ENCODE assay signal across 21 cellular contexts in the genomic region with DNA sequence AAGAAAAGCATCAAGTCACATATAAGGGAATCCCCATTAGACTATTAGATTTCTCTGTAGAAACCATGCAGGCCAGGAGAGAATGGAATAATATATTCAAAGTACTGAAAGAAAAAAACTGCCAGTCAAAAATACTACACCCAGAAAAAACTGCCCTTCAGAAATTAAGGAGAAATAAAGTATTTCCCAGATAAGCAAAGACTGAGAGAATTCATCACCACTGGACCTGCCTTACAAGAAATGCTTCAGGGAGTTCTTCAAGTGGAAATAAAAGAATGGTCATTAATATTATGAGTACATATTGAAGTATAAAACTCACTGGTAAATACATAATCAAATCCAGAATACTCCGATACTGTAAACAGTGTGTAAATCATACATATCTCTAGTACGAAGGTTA. TPM values are rescaled to one million over a fixed set of nuclear protein-coding genes. Genes with fewer than 3 reads are reported as not detected.
DNase-seq lines count a peak whose midpoint lies in the region; ATAC-seq, FAIRE-seq and TF ChIP-seq lines count a peak whose summit lies in the region.
"Had no signal": no experiment of that assay in that cellular context is flagged by ENCODE, and none has a peak within 500 bp of the region (broad histone marks: within the 10 kb centered on the region; RNA-seq: fewer than 3 reads in every experiment).

No MANE protein-coding gene starts in this region.

- H4K20me1 ChIP-seq in HepG2 (ENCODE audit: insufficient read depth, low read length) = no peaks in the 10 kb centered on the region

- no peak overlapping the region for H3K4me3 Mint-ChIP-seq in activated CD8-positive, alpha-beta T cell treated with anti-CD3 and anti-CD28 coated beads for 36 hours
- H3K4me3 Mint-ChIP-seq in activated CD8-positive, alpha-beta T cell treated with anti-CD3 and anti-CD28 coated beads, Interleukin-2, amount 10 ng/mL, durations not matched to agents 7 days and 5 days = no peak overlapping the region
- H3K4me3 Mint-ChIP-seq in activated T-helper 17 cell treated with anti-CD3 and anti-CD28 coated beads, Interleukin-2, amount 50 U/mL, for 72 hours = no peak overlapping the region
- no peak overlapping the region for H3K4me3 Mint-ChIP-seq in stimulated activated effector memory CD8-positive, alpha-beta T cell treated with anti-CD3 and anti-CD28 coated beads, Interleukin-12 subunit alpha, Interleukin-12 subunit beta, amount 100 ng/mL, for 72 hours
- H3K4me3 Mint-ChIP-seq: CD4-positive, CD25-positive, alpha-beta regulatory T cell; CD8-positive, alpha-beta memory T cell had no signal

- H3K36me3 Mint-ChIP-seq in activated CD8-positive, alpha-beta T cell treated with anti-CD3 and anti-CD28 coated beads for 36 hours (ENCODE audit: low read depth) = peaks cover 89% of the 10 kb centered on the region
- H3K36me3 Mint-ChIP-seq in activated CD8-positive, alpha-beta T cell treated with anti-CD3 and anti-CD28 coated beads, Interleukin-2, amount 10 ng/mL, durations not matched to agents 7 days and 5 days (ENCODE audit: low read depth) = peaks cover 79% of the 10 kb centered on the region
- H3K36me3 Mint-ChIP-seq in activated T-helper 17 cell treated with anti-CD3 and anti-CD28 coated beads, Interleukin-2, amount 50 U/mL, for 72 hours (ENCODE audit: low read depth) = peaks cover 23% of the 10 kb centered on the region
- no peaks in the 10 kb centered on the region for H3K36me3 Mint-ChIP-seq in stimulated activated effector memory CD8-positive, alpha-beta T cell treated with anti-CD3 and anti-CD28 coated beads, Interleukin-12 subunit alpha, Interleukin-12 subunit beta, amount 100 ng/mL, for 72 hours

- H3K4me1 Mint-ChIP-seq in activated CD8-positive, alpha-beta T cell treated with anti-CD3 and anti-CD28 coated beads for 36 hours (ENCODE audit: low read depth) = peaks cover 77% of the 10 kb centered on the region
- H3K4me1 Mint-ChIP-seq in activated CD8-positive, alpha-beta T cell treated with anti-CD3 and anti-CD28 coated beads, Interleukin-2, amount 10 ng/mL, durations not matched to agents 7 days and 5 days (ENCODE audit: low read depth) = peaks cover 46% of the 10 kb centered on the region
- peaks cover 21% of the 10 kb centered on the region for H3K4me1 Mint-ChIP-seq in activated T-helper 17 cell treated with anti-CD3 and anti-CD28 coated beads, Interleukin-2, amount 50 U/mL, for 72 hours
- H3K4me1 Mint-ChIP-seq in stimulated activated effector memory CD8-positive, alpha-beta T cell treated with anti-CD3 and anti-CD28 coated beads, Interleukin-12 subunit alpha, Interleukin-12 subunit beta, amount 100 ng/mL, for 72 hours = peaks cover 25% of the 10 kb centered on the region

- peak overlapping the region; percentile 65 for H3K27ac Mint-ChIP-seq in activated CD8-positive, alpha-beta T cell treated with anti-CD3 and anti-CD28 coated beads for 36 hours
- H3K27ac Mint-ChIP-seq in activated CD8-positive, alpha-beta T cell treated with anti-CD3 and anti-CD28 coated beads, Interleukin-2, amount 10 ng/mL, durations not matched to agents 7 days and 5 days = no peak overlapping the region
- peak overlapping the region; percentile 36 for H3K27ac Mint-ChIP-seq in activated T-helper 17 cell treated with anti-CD3 and anti-CD28 coated beads, Interleukin-2, amount 50 U/mL, for 72 hours
- H3K27ac Mint-ChIP-seq in stimulated activated effector memory CD8-positive, alpha-beta T cell treated with anti-CD3 and anti-CD28 coated beads, Interleukin-12 subunit alpha, Interleukin-12 subunit beta, amount 100 ng/mL, for 72 hours = peak overlapping the region; percentile 30
- H3K27ac Mint-ChIP-seq: CD4-positive, CD25-positive, alpha-beta regulatory T cell had no signal

- CTCF ChIA-PET in activated CD8-positive, alpha-beta T cell treated with anti-CD3 and anti-CD28 coated beads for 36 hours (lab: Charles Lee) = interaction anchor here (1.0 to 2.6 kb wide), 4 partner anchors 10 to 20 kb away, joined by 3 to 7 read pairs (median 4); no protein-coding TSS in a partner anchor
- CTCF ChIA-PET in activated CD8-positive, alpha-beta T cell treated with anti-CD3 and anti-CD28 coated beads, Interleukin-2, amount 10 ng/mL, durations not matched to agents 7 days and 5 days (lab: Charles Lee) = interaction anchor here (0.7 to 1.6 kb wide), 3 partner anchors 8 to 256 kb away, joined by 3 to 4 read pairs (median 4); no protein-coding TSS in a partner anchor
- CTCF ChIA-PET in HepG2 (lab: Yijun Ruan, JAX; ENCODE audit: low intra/inter-chr PET ratio, low total read pairs) = no interaction called here

- TF ChIP-seq POLR2A in HepG2 (IDR thresholded peaks at IDR 0.05; ENCODE audit: insufficient read depth in 1 of 2, low read depth in 2 of 2, low read length in 2 of 2) (no peak), right lobe of liver (IDR thresholded peaks at IDR 0.05) (no peak), heart left ventricle (IDR thresholded peaks at IDR 0.05) (no peak)

- H3K27me3 Mint-ChIP-seq in activated CD8-positive, alpha-beta T cell treated with anti-CD3 and anti-CD28 coated beads for 36 hours = no peaks in the 10 kb centered on the region
- no peaks in the 10 kb centered on the region for H3K27me3 Mint-ChIP-seq in activated CD8-positive, alpha-beta T cell treated with anti-CD3 and anti-CD28 coated beads, Interleukin-2, amount 10 ng/mL, durations not matched to agents 7 days and 5 days (ENCODE audit: low read depth)
- no peaks in the 10 kb centered on the region for H3K27me3 Mint-ChIP-seq in activated T-helper 17 cell treated with anti-CD3 and anti-CD28 coated beads, Interleukin-2, amount 50 U/mL, for 72 hours
- H3K27me3 Mint-ChIP-seq: CD4-positive, CD25-positive, alpha-beta regulatory T cell; CD8-positive, alpha-beta memory T cell had no signal

- no peak for TF ChIP-seq CTCF in activated CD8-positive, alpha-beta T cell treated with anti-CD3 and anti-CD28 coated beads for 36 hours (IDR thresholded peaks at IDR 0.05)
- TF ChIP-seq CTCF in HepG2 (CRISPR knock-in tag; IDR thresholded peaks at IDR 0.05) (no peak), right lobe of liver (IDR thresholded peaks at IDR 0.05) (no peak), heart left ventricle (IDR thresholded peaks at IDR 0.05) (no peak)

- no peak overlapping the region for H3K27ac ChIP-seq in HepG2 (ENCODE audit: extremely low read length, insufficient read depth, low read length)
- H3K27ac ChIP-seq in right lobe of liver = no peak overlapping the region
- no peak overlapping the region for H3K27ac ChIP-seq in heart left ventricle
- H3K27ac ChIP-seq: GM23248 had no signal

- intact Hi-C loops in activated CD8-positive, alpha-beta T cell treated with anti-CD3 and anti-CD28 coated beads for 36 hours (cut with micrococcal nuclease) = no loop called here
- intact Hi-C loops in HepG2 (cut with micrococcal nuclease; ENCODE audit: unreplicated experiment) = no loop called here
- intact Hi-C loops in right lobe of liver (cut with DNase I) = no loop called here
- intact Hi-C loops in heart left ventricle (cut with DNase I) = no loop called here

- H3K79me2 ChIP-seq in HepG2 (ENCODE audit: insufficient read depth, low read length) = peaks cover 2% of the 10 kb centered on the region

- DNase-seq in activated CD8-positive, alpha-beta T cell treated with anti-CD3 and anti-CD28 coated beads for 36 hours = no peak
- no peak for DNase-seq in activated CD8-positive, alpha-beta T cell treated with anti-CD3 and anti-CD28 coated beads, Interleukin-2, amount 10 ng/mL, durations not matched to agents 7 days and 5 days
- DNase-seq in HepG2 (ENCODE audit: low spot score) = no peak
- DNase-seq in right lobe of liver = no peak
- DNase-seq in stimulated activated effector memory CD8-positive, alpha-beta T cell treated with anti-CD3 and anti-CD28 coated beads, Interleukin-12 subunit alpha, Interleukin-12 subunit beta, amount 100 ng/mL, for 72 hours (ENCODE audit: low spot score in 2 of 2) = no peak
- no peak for DNase-seq in heart left ventricle
- DNase-seq: ACHN; BE2C; C1 segment of cervical spinal cord; CD4-positive, CD25-positive, alpha-beta regulatory T cell; CD8-positive, alpha-beta memory T cell; COR-L47; DMS 273 treated with DMSO at 0.1 percent for 48 hours; DMS53; DND-41; EL; GM23248 had no signal

- no peaks in the 10 kb centered on the region; a peak in 1 of 5 replicates for H3K36me3 ChIP-seq in HepG2 (replicated peaks in 1 of 2; ENCODE audit: control insufficient read depth in 1 of 2, insufficient read depth in 2 of 2, low read length in 2 of 2)
- H3K36me3 ChIP-seq in right lobe of liver = no peaks in the 10 kb centered on the region
- peaks cover 0 to 16% (median 0%) of the 10 kb centered on the region in 9 donors for H3K36me3 ChIP-seq in heart left ventricle

- no peak for TF ChIP-seq RAD21 in HepG2 (CRISPR knock-in tag; IDR thresholded peaks at IDR 0.05)

- H3K9me3 ChIP-seq in HepG2 (ENCODE audit: low read length) (peaks cover 5% of the 10 kb centered on the region; the same call in 1 of the 2 replicates), right lobe of liver (no peaks in the 10 kb centered on the region), heart left ventricle (peaks cover 0 to 42% (median 21%) of the 10 kb centered on the region in 12 donors)

- no peak for ATAC-seq in activated CD8-positive, alpha-beta T cell treated with anti-CD3 and anti-CD28 coated beads for 36 hours
- ATAC-seq in activated CD8-positive, alpha-beta T cell treated with anti-CD3 and anti-CD28 coated beads, Interleukin-2, amount 10 ng/mL, durations not matched to agents 7 days and 5 days = no peak
- ATAC-seq in HepG2 (no peak), right lobe of liver (no peak), GM18861 (IDR thresholded peaks at IDR 0.05; ENCODE audit: unreplicated experiment) (no peak), heart left ventricle (no peak)
- ATAC-seq in activated T-helper 17 cell treated with anti-CD3 and anti-CD28 coated beads, Interleukin-2, amount 50 U/mL, for 72 hours (replicated peaks) = no peak
- no peak for ATAC-seq in stimulated activated effector memory CD8-positive, alpha-beta T cell treated with anti-CD3 and anti-CD28 coated beads, Interleukin-12 subunit alpha, Interleukin-12 subunit beta, amount 100 ng/mL, for 72 hours

- H3K9ac ChIP-seq in HepG2 (ENCODE audit: insufficient read depth, low read depth, low read length) = no peak overlapping the region
- H3K9ac ChIP-seq: GM23248 had no signal

- TF ChIP-seq EP300 in HepG2 (IDR thresholded peaks at IDR 0.05; ENCODE audit: low read depth in 2 of 2, low read length in 2 of 2) = no peak
- no peak for TF ChIP-seq EP300 in HepG2 (CRISPR knock-in tag; IDR thresholded peaks at IDR 0.05; ENCODE audit: borderline replicate concordance)

- in situ Hi-C loops in HepG2 (cut with HindIII; ENCODE audit: extremely low pct_ligation_motif_present, low pct_unique_long_range_greater_than_20kb) = no loop called here

- POLR2A ChIA-PET in activated CD8-positive, alpha-beta T cell treated with anti-CD3 and anti-CD28 coated beads for 36 hours (lab: Charles Lee) = interaction anchor here (0.5 to 2.0 kb wide), 4 partner anchors 9 to 38 kb away, joined by 3 to 11 read pairs (median 3); no protein-coding TSS in a partner anchor
- POLR2A ChIA-PET in activated CD8-positive, alpha-beta T cell treated with anti-CD3 and anti-CD28 coated beads, Interleukin-2, amount 10 ng/mL, durations not matched to agents 7 days and 5 days (lab: Charles Lee) = interaction anchor here (0.5 kb wide), 1 partner anchor 18 kb away, joined by 3 read pairs; no protein-coding TSS in a partner anchor
- POLR2A ChIA-PET in HepG2 (lab: Yijun Ruan, JAX) = no interaction called here

- no peak for FAIRE-seq in HepG2 (lab: Jason Lieb, UNC)
- FAIRE-seq: GM12891 had no signal

- no TSS peak for BruUV-seq in HepG2 (replicated peaks; lab: Mats Ljungman, UMichigan)

- WGBS in HepG2 (ENCODE audit: low lambda C conversion rate) = 99% methylated on average over 2 of the region's 2 CpGs
- 100% methylated on average over 2 of the region's 2 CpGs for WGBS in right lobe of liver (ENCODE audit: insufficient coverage, low coverage, low lambda C conversion rate, missing lambda C conversion rate)
- 94 to 100% (median 98%) methylated on average over 2 of the region's 2 CpGs for WGBS in heart left ventricle, 4 donors

- H3K4me3 ChIP-seq in HepG2 (replicated peaks in 1 of 3; ENCODE audit: insufficient read depth in 1 of 3, low read depth in 2 of 3, low read length in 3 of 3) = no peak overlapping the region
- H3K4me3 ChIP-seq in right lobe of liver = no peak overlapping the region
- H3K4me3 ChIP-seq in heart left ventricle = no peak overlapping the region
- H3K4me3 ChIP-seq: GM23248, HAP-1 had no signal

- no peaks in the 10 kb centered on the region for H3K27me3 ChIP-seq in HepG2 (ENCODE audit: control insufficient read depth in 1 of 2, insufficient read depth in 2 of 2, low read length in 2 of 2)
- H3K27me3 ChIP-seq in right lobe of liver = no peaks in the 10 kb centered on the region
- H3K27me3 ChIP-seq in heart left ventricle = no peaks in the 10 kb centered on the region
- H3K27me3 ChIP-seq: BE2C had no signal

- no peak overlapping the region for H3K4me2 ChIP-seq in HepG2 (ENCODE audit: low read depth, low read length)

- H3K9me3 Mint-ChIP-seq in activated CD8-positive, alpha-beta T cell treated with anti-CD3 and anti-CD28 coated beads for 36 hours = peaks cover 30% of the 10 kb centered on the region
- H3K9me3 Mint-ChIP-seq in activated CD8-positive, alpha-beta T cell treated with anti-CD3 and anti-CD28 coated beads, Interleukin-2, amount 10 ng/mL, durations not matched to agents 7 days and 5 days (ENCODE audit: insufficient read depth) = peaks cover 41% of the 10 kb centered on the region
- H3K9me3 Mint-ChIP-seq in activated T-helper 17 cell treated with anti-CD3 and anti-CD28 coated beads, Interleukin-2, amount 50 U/mL, for 72 hours = peaks cover 11% of the 10 kb centered on the region
- H3K9me3 Mint-ChIP-seq in stimulated activated effector memory CD8-positive, alpha-beta T cell treated with anti-CD3 and anti-CD28 coated beads, Interleukin-12 subunit alpha, Interleukin-12 subunit beta, amount 100 ng/mL, for 72 hours = peaks cover 17% of the 10 kb centered on the region

- no peak overlapping the region for H2AFZ ChIP-seq in HepG2 (ENCODE audit: low read length)
- H2AFZ ChIP-seq: GM23248 had no signal

- H3K4me1 ChIP-seq in HepG2 (ENCODE audit: insufficient read depth, low read length) = no peaks in the 10 kb centered on the region
- peaks cover 0 to 19% (median 2%) of the 10 kb centered on the region in 4 donors for H3K4me1 ChIP-seq in right lobe of liver
- H3K4me1 ChIP-seq in heart left ventricle = peaks cover 0 to 15% (median 4%) of the 10 kb centered on the region in 12 donors
- H3K4me1 ChIP-seq: HAP-1 had no signal

RNA-seq across cellular contexts. Expression of a gene that starts 35.9 kb away (rescaled TPM):
- 10 to 100 TPM; 26.3 to 27.5 TPM for total RNA-seq in activated CD8-positive, alpha-beta T cell treated with anti-CD3 and anti-CD28 coated beads for 36 hours
- 10 to 100 TPM; 15.7 to 16.9 TPM for total RNA-seq in activated CD8-positive, alpha-beta T cell treated with anti-CD3 and anti-CD28 coated beads, Interleukin-2, amount 10 ng/mL, durations not matched to agents 7 days and 5 days
- 16.0 and 17.3 TPM in 2 replicates for total RNA-seq in HepG2 (2016; rRNA removed; fragmentation: Illumina TruSeq; extraction: Trizol)
- total RNA-seq in HepG2 (2016; cell fraction: cytosol; rRNA removed; fragmentation: Illumina TruSeq; extraction: Trizol; ENCODE audit: low read depth) = 29.5 and 36.0 TPM in 2 replicates
- 14.3 and 15.4 TPM in 2 replicates for total RNA-seq in HepG2 (2016; cell fraction: insoluble cytoplasmic fraction; rRNA removed; fragmentation: Illumina TruSeq; extraction: Trizol)
- total RNA-seq in HepG2 (2016; cell fraction: membrane; rRNA removed; fragmentation: Illumina TruSeq; extraction: Trizol) = 8.3 and 9.1 TPM in 2 replicates
- 37.4 and 38.1 TPM in 2 replicates for total RNA-seq in HepG2 (2016; cell fraction: nucleus; rRNA removed; fragmentation: Illumina TruSeq; extraction: Trizol)
- polyA plus RNA-seq in HepG2 (2011; rRNA removed) = 7.4 and 9.1 TPM in 2 replicates
- 4.4 and 6.1 TPM in 2 replicates for polyA plus RNA-seq in HepG2 (2011; cell fraction: cytosol; rRNA removed)
- polyA plus RNA-seq in HepG2 (2011; cell fraction: nucleus; rRNA removed) = 8.4 and 9.0 TPM in 2 replicates
- polyA plus RNA-seq in HepG2 (2012) = 9.2 and 9.8 TPM in 2 replicates
- 0.53 and 0.77 TPM in 2 replicates for polyA plus RNA-seq in HepG2 (2016; cell fraction: cytosol; fragmentation: Illumina TruSeq; extraction: Trizol; ENCODE audit: low read depth)
- 11.1 and 11.5 TPM in 2 replicates for polyA plus RNA-seq in HepG2 (2016; cell fraction: insoluble cytoplasmic fraction; fragmentation: Illumina TruSeq; extraction: Trizol; ENCODE audit: low read depth)
- polyA plus RNA-seq in HepG2 (2016; cell fraction: membrane; fragmentation: Illumina TruSeq; extraction: Trizol; ENCODE audit: low read depth) = 1.3 and 1.6 TPM in 2 replicates
- polyA plus RNA-seq in HepG2 (2016; cell fraction: nucleus; fragmentation: Illumina TruSeq; extraction: Trizol; ENCODE audit: insufficient read depth, low read depth) = 12.4 and 14.5 TPM in 2 replicates
- polyA minus RNA-seq in HepG2 (2011; rRNA and poly(A)+ RNA removed; ENCODE audit: low replicate concordance) = 16.6 and 20.1 TPM in 2 replicates
- polyA minus RNA-seq in HepG2 (2011; cell fraction: cytosol; rRNA and poly(A)+ RNA removed) = 13.1 and 13.9 TPM in 2 replicates
- polyA minus RNA-seq in HepG2 (2011; cell fraction: nucleus; rRNA and poly(A)+ RNA removed) = 80.6 and 100 TPM in 2 replicates
- total RNA-seq in right lobe of liver = 10 to 100 TPM; 19.4 to 33.8 (median 30.8) TPM
- 10 to 100 TPM in 1 of 2 donors, 1 to 10 TPM in 1; 7.4 to 11.2 TPM for total RNA-seq in activated T-helper 17 cell treated with anti-CD3 and anti-CD28 coated beads, Interleukin-2, amount 50 U/mL, for 72 hours
- total RNA-seq in heart left ventricle = 10 to 100 TPM; 33.4 to 64.1 (median 50.9) TPM
- 10 to 100 TPM; 12.1 to 16.7 TPM for polyA plus RNA-seq in heart left ventricle
